18 cellular contexts compared by ENCODE assay signal in the genomic region with DNA sequence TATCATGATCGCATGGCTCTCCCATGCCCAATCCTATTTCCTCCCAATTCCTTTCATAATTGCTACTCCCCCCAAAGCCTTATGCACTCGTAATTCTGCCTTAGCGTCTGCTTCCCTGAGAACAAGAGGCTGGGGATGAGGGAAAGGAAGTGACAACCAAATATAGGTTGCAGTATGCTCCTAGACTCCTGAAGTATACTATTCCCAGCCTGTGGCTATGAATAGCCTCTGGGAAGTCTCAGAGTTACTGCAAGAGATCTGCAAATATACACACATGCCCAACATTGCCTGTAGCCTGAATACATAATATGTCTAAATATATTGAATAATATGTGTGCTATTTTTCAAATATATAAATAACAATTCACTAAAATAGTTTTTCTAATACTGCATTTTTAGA.
DNase-seq lines count a peak whose midpoint lies in the region; ATAC-seq, FAIRE-seq and TF ChIP-seq lines count a peak whose summit lies in the region.
"Had no signal": no experiment of that assay in that cellular context is flagged by ENCODE, and none has a peak within 500 bp of the region (broad histone marks: within the 10 kb centered on the region; RNA-seq: fewer than 3 reads in every experiment).

No MANE protein-coding gene starts in this region.

- H3K27ac Mint-ChIP-seq in CD4-positive, alpha-beta memory T cell = peak overlapping the region; percentile 49 to 99 (median 82)
- peak overlapping the region in 9 of 10 donors; percentile 41 to 100 (median 84) for H3K27ac Mint-ChIP-seq in naive thymus-derived CD8-positive, alpha-beta T cell

- peak overlapping the region in 2 of 8 donors; percentile 7 to 27 for H3K4me3 Mint-ChIP-seq in CD4-positive, alpha-beta memory T cell
- no peak overlapping the region for H3K4me3 Mint-ChIP-seq in naive thymus-derived CD8-positive, alpha-beta T cell

- FAIRE-seq in bronchial epithelial cell (lab: Jason Lieb, UNC) = peak; percentile 32
- FAIRE-seq: GM12891 had no signal

- peaks cover 59 to 85% (median 72%) of the 10 kb centered on the region in 4 donors for H3K4me1 Mint-ChIP-seq in CD4-positive, alpha-beta memory T cell
- H3K4me1 Mint-ChIP-seq in naive thymus-derived CD8-positive, alpha-beta T cell = peaks cover 24 to 82% (median 59%) of the 10 kb centered on the region in 4 donors

- CTCF ChIA-PET in CD4-positive, alpha-beta memory T cell (lab: Charles Lee; ENCODE audit: partially characterized antibody) = interaction anchor here (1.3 to 1.7 kb wide), 2 partner anchors 11 to 19 kb away, joined by 3 to 4 read pairs; no protein-coding TSS in a partner anchor

- intact Hi-C loops in CD4-positive, alpha-beta memory T cell (cut with micrococcal nuclease) = no loop called here

- no peak for TF ChIP-seq CTCF in bronchial epithelial cell (IDR thresholded peaks at IDR 0.05; ENCODE audit: insufficient read depth, low read length, severe bottlenecking)

- no peaks in the 10 kb centered on the region for H3K27me3 ChIP-seq in CD4-positive, alpha-beta memory T cell (ENCODE audit: insufficient read depth, low read length)
- H3K27me3 ChIP-seq in bronchial epithelial cell (ENCODE audit: control insufficient read depth, insufficient read depth, low read length) = no peaks in the 10 kb centered on the region
- H3K27me3 ChIP-seq: BLaER1 had no signal

- POLR2A ChIA-PET in CD4-positive, alpha-beta memory T cell (lab: Charles Lee; ENCODE audit: partially characterized antibody) = interaction anchor here (2.7 to 8.2 kb wide), 10 partner anchors 12 to 131 kb away, joined by 15 to 253 read pairs (median 57); a partner anchor contains a TSS
- POLR2A ChIA-PET in naive thymus-derived CD8-positive, alpha-beta T cell (lab: Charles Lee) = no interaction called here

- H3K9me3 ChIP-seq in CD4-positive, alpha-beta memory T cell (ENCODE audit: control insufficient read depth in 1 of 2, low read length in 2 of 2) = no peaks in the 10 kb centered on the region

- peaks cover 0 to 3% of the 10 kb centered on the region in 2 donors for H3K36me3 Mint-ChIP-seq in CD4-positive, alpha-beta memory T cell
- H3K36me3 Mint-ChIP-seq in naive thymus-derived CD8-positive, alpha-beta T cell = no peaks in the 10 kb centered on the region

- H3K27ac ChIP-seq in CD4-positive, alpha-beta memory T cell (ENCODE audit: low read depth, low read length) = no peak overlapping the region

- H3K4me1 ChIP-seq in CD4-positive, alpha-beta memory T cell (ENCODE audit: insufficient read depth, low read length) = peaks cover 88% of the 10 kb centered on the region

- no peaks in the 10 kb centered on the region for H3K27me3 Mint-ChIP-seq in CD4-positive, alpha-beta memory T cell
- H3K27me3 Mint-ChIP-seq in naive thymus-derived CD8-positive, alpha-beta T cell = no peaks in the 10 kb centered on the region

- ATAC-seq in naive thymus-derived CD8-positive, alpha-beta T cell = no peak

- H3K36me3 ChIP-seq in CD4-positive, alpha-beta memory T cell (ENCODE audit: insufficient read depth, low read length) = no peaks in the 10 kb centered on the region
- no peaks in the 10 kb centered on the region for H3K36me3 ChIP-seq in bronchial epithelial cell (ENCODE audit: control insufficient read depth, insufficient read depth, low read length)
- H3K36me3 ChIP-seq: BLaER1 had no signal

- DNase-seq in NCI-H82 (lab: John Stamatoyannopoulos, UW) (peak; percentile 59), NCI-H82 treated with DMSO at 0.1 percent for 48 hours (lab: John Stamatoyannopoulos, UW; ENCODE audit: unreplicated experiment) (no peak), bronchial epithelial cell (ENCODE audit: low read depth) (no peak), foreskin melanocyte (no peak), NCI-H526 (lab: John Stamatoyannopoulos, UW) (no peak)
- no peak for DNase-seq in CD4-positive, alpha-beta memory T cell
- DNase-seq in naive thymus-derived CD8-positive, alpha-beta T cell = no peak
- DNase-seq in activated CD4-positive, alpha-beta T cell treated with anti-CD3 and anti-CD28 coated beads, Interleukin-2, amount 50 U/mL, for 48 hours = no peak
- DNase-seq: 8988T, Calu3, DMS79, H7, KG1, NCI-H1092, NCI-H2107, NCI-H446 had no signal

- H3K9me3 Mint-ChIP-seq in CD4-positive, alpha-beta memory T cell = peaks cover 0 to 2% (median 0%) of the 10 kb centered on the region in 8 donors
- peaks cover 0 to 4% (median 0%) of the 10 kb centered on the region in 9 donors for H3K9me3 Mint-ChIP-seq in naive thymus-derived CD8-positive, alpha-beta T cell

- no peak overlapping the region for H3K4me3 ChIP-seq in CD4-positive, alpha-beta memory T cell (ENCODE audit: low read length in 2 of 2)
- H3K4me3 ChIP-seq in bronchial epithelial cell (ENCODE audit: low read depth, low read length) = no peak overlapping the region
- H3K4me3 ChIP-seq: BLaER1 had no signal
